In the genomic region with DNA sequence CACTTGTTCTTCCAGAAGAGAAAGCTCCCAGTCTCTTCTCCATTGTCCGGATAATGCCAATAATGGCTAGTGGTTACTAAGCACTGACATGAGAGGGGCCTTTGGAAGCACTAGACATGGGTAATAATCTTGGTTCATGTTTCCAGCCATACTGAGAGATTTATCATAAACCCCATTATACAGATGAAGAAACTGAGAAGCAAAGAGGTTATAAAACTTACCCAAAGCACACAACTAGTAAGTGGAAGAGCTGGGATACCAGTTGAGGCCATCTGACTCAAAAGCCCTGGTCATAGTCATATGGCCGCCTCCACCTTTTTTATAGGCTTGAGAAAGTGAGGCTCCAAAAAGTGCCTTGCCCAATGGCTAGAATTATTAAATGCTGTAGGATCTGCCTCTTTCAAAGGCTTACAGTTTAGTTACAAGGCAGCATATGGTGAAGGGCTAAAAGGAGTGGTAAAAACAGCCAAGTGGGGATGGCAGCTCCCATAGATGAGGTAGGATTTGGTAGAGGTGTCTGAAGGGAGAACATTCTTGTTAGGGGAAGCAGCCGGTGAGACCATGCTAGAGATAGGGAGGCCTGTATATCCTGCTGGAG, we compare ENCODE assay signal across 8 cellular contexts. TPM values are rescaled to one million over a fixed set of nuclear protein-coding genes. Genes with fewer than 3 reads are reported as not detected.
DNase-seq lines count a peak whose midpoint lies in the region; ATAC-seq and TF ChIP-seq lines count a peak whose summit lies in the region.

No MANE protein-coding gene starts in this region.

- H3K4me3 ChIP-seq in DOHH2 (ENCODE audit: low read length) = no peak overlapping the region
- H3K4me3 ChIP-seq in fibroblast of pulmonary artery (replicated peaks; ENCODE audit: low read depth, low read length) = peak overlapping the region; percentile 61
- H3K4me3 ChIP-seq in mucosa of descending colon = no peak overlapping the region

- H3K4me1 Mint-ChIP-seq in activated CD8-positive, alpha-beta T cell treated with anti-CD3 and anti-CD28 coated beads for 36 hours (ENCODE audit: low read depth) = peaks cover 37% of the 10 kb centered on the region

- peaks cover 11% of the 10 kb centered on the region for H3K27me3 ChIP-seq in DOHH2 (ENCODE audit: control insufficient read depth, low read length)

- peaks cover 2% of the 10 kb centered on the region for H3K9me3 Mint-ChIP-seq in activated CD8-positive, alpha-beta T cell treated with anti-CD3 and anti-CD28 coated beads for 36 hours

- no peaks in the 10 kb centered on the region for H3F3A ChIP-seq in DOHH2 (ENCODE audit: control insufficient read depth, insufficient read depth)

- intact Hi-C loops in activated CD8-positive, alpha-beta T cell treated with anti-CD3 and anti-CD28 coated beads for 36 hours (cut with micrococcal nuclease) = loop anchor here (5.0 kb wide), 2 partner anchors 71 to 86 kb away; a partner anchor contains a TSS
- intact Hi-C loops in mucosa of descending colon (cut with DNase I, micrococcal nuclease) = no loop called here

- H3K36me3 ChIP-seq in DOHH2 (ENCODE audit: control insufficient read depth, low read length) (no peaks in the 10 kb centered on the region), mucosa of descending colon (ENCODE audit: low read depth) (no peaks in the 10 kb centered on the region)

- DNase-seq in activated CD8-positive, alpha-beta T cell treated with anti-CD3 and anti-CD28 coated beads for 36 hours = no peak
- DNase-seq in fibroblast of pulmonary artery (ENCODE audit: low read depth) (no peak), retina (peak; percentile 16), NCI-H2107 treated with DMSO at 0.1 percent for 48 hours (lab: John Stamatoyannopoulos, UW; ENCODE audit: unreplicated experiment) (no peak), mucosa of descending colon (no peak)
- no peak for DNase-seq in effector CD8-positive, alpha-beta T cell (lab: John Stamatoyannopoulos, UW)

- no peaks in the 10 kb centered on the region for H3K9me3 ChIP-seq in DOHH2 (ENCODE audit: control insufficient read depth, insufficient read depth, low read length)
- no peaks in the 10 kb centered on the region for H3K9me3 ChIP-seq in mucosa of descending colon

- POLR2A ChIA-PET in activated CD8-positive, alpha-beta T cell treated with anti-CD3 and anti-CD28 coated beads for 36 hours (lab: Charles Lee) = interaction anchor here (0.7 to 9.3 kb wide), 5 partner anchors 60 to 135 kb away, joined by 3 to 118 read pairs (median 3); no protein-coding TSS in a partner anchor

- TF ChIP-seq CTCF in DOHH2 (IDR thresholded peaks at IDR 0.05; ENCODE audit: low read depth, low read length, poor library complexity, severe bottlenecking) (no peak), fibroblast of pulmonary artery (IDR thresholded peaks at IDR 0.05; ENCODE audit: low read length, missing control alignments) (no peak), mucosa of descending colon (IDR thresholded peaks at IDR 0.05) (no peak)
- no peak for TF ChIP-seq CTCF in activated CD8-positive, alpha-beta T cell treated with anti-CD3 and anti-CD28 coated beads for 36 hours (IDR thresholded peaks at IDR 0.05)

- peak overlapping the region; percentile 86; the same call in 1 of the 2 replicates for H3K4me2 ChIP-seq in DOHH2 (ENCODE audit: low read length)

- no peak overlapping the region for H3K27ac ChIP-seq in DOHH2 (ENCODE audit: low read depth, low read length)

- no peaks in the 10 kb centered on the region for H4K20me1 ChIP-seq in DOHH2 (ENCODE audit: control insufficient read depth, insufficient read depth, low read depth, low read length)

- peaks cover 5% of the 10 kb centered on the region; the same call in 1 of the 2 replicates for H3K4me1 ChIP-seq in DOHH2 (ENCODE audit: control insufficient read depth, low read length)
- peaks cover 21% of the 10 kb centered on the region for H3K4me1 ChIP-seq in mucosa of descending colon (ENCODE audit: low read depth)

- CTCF ChIA-PET in activated CD8-positive, alpha-beta T cell treated with anti-CD3 and anti-CD28 coated beads for 36 hours (lab: Charles Lee) = interaction anchor here (1.3 to 5.1 kb wide), 4 partner anchors 10 to 165 kb away, joined by 3 to 59 read pairs (median 8); a partner anchor contains a TSS

- peaks cover 4% of the 10 kb centered on the region for H3K36me3 Mint-ChIP-seq in activated CD8-positive, alpha-beta T cell treated with anti-CD3 and anti-CD28 coated beads for 36 hours (ENCODE audit: low read depth)

- H3K4me3 Mint-ChIP-seq in activated CD8-positive, alpha-beta T cell treated with anti-CD3 and anti-CD28 coated beads for 36 hours = peak overlapping the region; percentile 66

- no peaks in the 10 kb centered on the region for H3K79me2 ChIP-seq in DOHH2 (ENCODE audit: control insufficient read depth, low read length)

- peak overlapping the region; percentile 78 for H3K27ac Mint-ChIP-seq in activated CD8-positive, alpha-beta T cell treated with anti-CD3 and anti-CD28 coated beads for 36 hours

- no peaks in the 10 kb centered on the region for H3K9me2 ChIP-seq in DOHH2 (replicated peaks; ENCODE audit: control insufficient read depth, low read length)

- no peak for ATAC-seq in activated CD8-positive, alpha-beta T cell treated with anti-CD3 and anti-CD28 coated beads for 36 hours
- ATAC-seq in GM21529 (IDR thresholded peaks at IDR 0.05; ENCODE audit: unreplicated experiment) = no peak
- ATAC-seq in mucosa of descending colon = no peak

- H3K27me3 Mint-ChIP-seq in activated CD8-positive, alpha-beta T cell treated with anti-CD3 and anti-CD28 coated beads for 36 hours = no peaks in the 10 kb centered on the region

RNA-seq across cellular contexts. Expression of a gene that starts 1.0 kb away (rescaled TPM):
- total RNA-seq in activated CD8-positive, alpha-beta T cell treated with anti-CD3 and anti-CD28 coated beads for 36 hours = 10 to 100 TPM; 87.9 to 89.0 TPM
- 100 to 1,000 TPM in 1 of 3 donors, 10 to 100 TPM in 2; 76.0 to 117 (median 77.5) TPM for total RNA-seq in mucosa of descending colon
